ENCODE assay signal across 8 cellular contexts in genomic region chr19:2546128-2547032, GRCh38.
DNase-seq lines count a peak whose midpoint lies in the region; ATAC-seq, FAIRE-seq and TF ChIP-seq lines count a peak whose summit lies in the region.

No MANE protein-coding gene starts in this region.

- ATAC-seq in GM18870 (IDR thresholded peaks at IDR 0.05; ENCODE audit: unreplicated experiment) (no peak), GM18868 (IDR thresholded peaks at IDR 0.05; ENCODE audit: unreplicated experiment) (no peak)
- ATAC-seq in CD4-positive, alpha-beta T cell (ENCODE audit: poor library complexity): no peak

- POLR2A ChIA-PET in CD4-positive, alpha-beta T cell (lab: Charles Lee): interaction anchor here (2.2 kb wide), 1 partner anchor 70 kb away, joined by 5 read pairs; the partner anchor contains the start of gene GADD45B

- H3K4me3 ChIP-seq in HL-60 (replicated peaks; ENCODE audit: insufficient read depth, low read length) (no peak overlapping the region), ascending aorta (peak overlapping the region; percentile 2 to 18)

- H3K4me1 Mint-ChIP-seq in CD4-positive, alpha-beta T cell (ENCODE audit: low read depth): peaks cover 9% of the 10 kb centered on the region

- H3K36me3 ChIP-seq in ascending aorta: no peaks in the 10 kb centered on the region

- DNase-seq in HL-60 (ENCODE audit: low read depth in 1 of 2, low spot score in 1 of 2) (peak; percentile 82 to 88), ascending aorta (ENCODE audit: low spot score in 2 of 2) (peak; percentile 78 to 95), iPS-NIHi11 (ENCODE audit: low spot score) (peak; percentile 56), retina (peak; percentile 92), D721Med (ENCODE audit: insufficient read length, low spot score) (no peak)
- DNase-seq in CD4-positive, alpha-beta T cell: no peak

- H3K27ac Mint-ChIP-seq in CD4-positive, alpha-beta T cell: no peak overlapping the region

- peaks cover 31 to 53% of the 10 kb centered on the region in 2 donors for H3K4me1 ChIP-seq in ascending aorta

- no peak overlapping the region for H3K4me3 Mint-ChIP-seq in CD4-positive, alpha-beta T cell

- no peaks in the 10 kb centered on the region for H3K9me3 ChIP-seq in ascending aorta
- no peaks in the 10 kb centered on the region for H3K9me3 ChIP-seq in CD4-positive, alpha-beta T cell (ENCODE audit: control insufficient read depth, low read length)

- no peaks in the 10 kb centered on the region for H3K36me3 Mint-ChIP-seq in CD4-positive, alpha-beta T cell (ENCODE audit: low read depth)

- CTCF ChIA-PET in CD4-positive, alpha-beta T cell (lab: Charles Lee): no interaction called here

- intact Hi-C loops in ascending aorta (cut with DNase I): loop anchor here (2.0 kb wide), 3 partner anchors 30 to 72 kb away; no protein-coding TSS in a partner anchor
- intact Hi-C loops in CD4-positive, alpha-beta T cell (cut with DNase I, micrococcal nuclease): no loop called here

- H3K27me3 ChIP-seq in HL-60 (ENCODE audit: insufficient read depth, poor library complexity, severe bottlenecking): no peaks in the 10 kb centered on the region
- no peaks in the 10 kb centered on the region for H3K27me3 ChIP-seq in ascending aorta
- no peaks in the 10 kb centered on the region for H3K27me3 ChIP-seq in CD4-positive, alpha-beta T cell (ENCODE audit: control insufficient read depth, insufficient read depth, low read length)

- TF ChIP-seq CTCF in HL-60 (IDR thresholded peaks at IDR 0.05; ENCODE audit: insufficient read depth, low read length) (no peak), ascending aorta (IDR thresholded peaks at IDR 0.05) (no peak), D721Med (IDR thresholded peaks at IDR 0.05; ENCODE audit: insufficient read depth, missing control alignments) (no peak)
- no peak for TF ChIP-seq CTCF in CD4-positive, alpha-beta T cell (IDR thresholded peaks at IDR 0.05)

- no peak for FAIRE-seq in D721Med (lab: Jason Lieb, UNC)

- H3K27ac ChIP-seq in HL-60 (replicated peaks): peak overlapping the region; percentile 94
- peak overlapping the region; percentile 90 to 97 for H3K27ac ChIP-seq in ascending aorta
- no peak overlapping the region for H3K27ac ChIP-seq in CD4-positive, alpha-beta T cell (ENCODE audit: low read depth, low read length)

- H3K27me3 Mint-ChIP-seq in CD4-positive, alpha-beta T cell: no peaks in the 10 kb centered on the region

- H3K9me3 Mint-ChIP-seq in CD4-positive, alpha-beta T cell: no peaks in the 10 kb centered on the region

Comparison
In these comparisons a context has a peak if more than half of its experiments do, and no peak if none do; other contexts are left out.
1. DNase-seq: peak in HL-60 (2 of 2), ascending aorta (2 of 2), iPS-NIHi11 (single experiment) and retina (single experiment); none in CD4-positive, alpha-beta T cell (0 of 10) and D721Med (single experiment).